In genomic region chr16:27221576-27222498, GRCh38 we compare ENCODE assay signal across 9 cellular contexts. TPM values are rescaled to one million over a fixed set of nuclear protein-coding genes. Genes with fewer than 3 reads are reported as not detected.
DNase-seq lines count a peak whose midpoint lies in the region; ATAC-seq and FAIRE-seq lines count a peak whose summit lies in the region.
"Had no signal": no experiment of that assay in that cellular context is flagged by ENCODE, and none has a peak within 500 bp of the region (broad histone marks: within the 10 kb centered on the region; RNA-seq: fewer than 3 reads in every experiment).

No MANE protein-coding gene starts in this region.

- peaks cover 12% of the 10 kb centered on the region for H3K4me1 Mint-ChIP-seq in activated T-helper 2 cell treated with anti-CD3 and anti-CD28 coated beads, Interferon-gamma antibody, Interleukin-2, Interleukin-4, amounts not matched to agents 10 μg/mL and 5 μg/mL and 100 μg/mL, durations not matched to agents 14 hours and 24 hours and 36 hours (ENCODE audit: low read depth)

- WGBS in small intestine, 3 donors = 65 to 73% (median 73%) methylated on average over 14 of the region's 14 CpGs

- ATAC-seq in HG02623 (IDR thresholded peaks at IDR 0.05; ENCODE audit: unreplicated experiment) = no peak

- H3K9me3 Mint-ChIP-seq in activated T-helper 2 cell treated with anti-CD3 and anti-CD28 coated beads, Interferon-gamma antibody, Interleukin-2, Interleukin-4, amounts not matched to agents 10 μg/mL and 5 μg/mL and 100 μg/mL, durations not matched to agents 14 hours and 24 hours and 36 hours = no peaks in the 10 kb centered on the region
- H3K9me3 Mint-ChIP-seq: activated B cell treated with CpG ODN at 0.5 μM for 24 hours had no signal

- no peaks in the 10 kb centered on the region for H3K27me3 Mint-ChIP-seq in activated T-helper 2 cell treated with anti-CD3 and anti-CD28 coated beads, Interferon-gamma antibody, Interleukin-2, Interleukin-4, amounts not matched to agents 10 μg/mL and 5 μg/mL and 100 μg/mL, durations not matched to agents 14 hours and 24 hours and 36 hours (ENCODE audit: low read depth)
- H3K27me3 Mint-ChIP-seq: activated B cell treated with CpG ODN at 0.5 μM for 24 hours had no signal

- peak overlapping the region; percentile 45 to 68 for H3K27ac ChIP-seq in small intestine (ENCODE audit: low read depth in 1 of 2, low read length in 1 of 2)
- H3K27ac ChIP-seq: parathyroid adenoma had no signal

- peak overlapping the region; percentile 16 for H3K27ac Mint-ChIP-seq in activated T-helper 2 cell treated with anti-CD3 and anti-CD28 coated beads, Interferon-gamma antibody, Interleukin-2, Interleukin-4, amounts not matched to agents 10 μg/mL and 5 μg/mL and 100 μg/mL, durations not matched to agents 14 hours and 24 hours and 36 hours
- H3K27ac Mint-ChIP-seq: activated B cell treated with CpG ODN at 0.5 μM for 24 hours had no signal

- DNase-seq in GM04503 (ENCODE audit: low read depth) (peak; percentile 84), hepatic stellate cell (ENCODE audit: low spot score) (peak; percentile 34), small intestine (no peak), NCI-H2107 treated with DMSO at 0.1 percent for 48 hours (lab: John Stamatoyannopoulos, UW; ENCODE audit: unreplicated experiment) (no peak), COLO829 (ENCODE audit: low spot score) (no peak)
- DNase-seq in activated T-helper 2 cell treated with anti-CD3 and anti-CD28 coated beads, Interferon-gamma antibody, Interleukin-2, Interleukin-4, amounts not matched to agents 10 μg/mL and 5 μg/mL and 100 μg/mL, durations not matched to agents 14 hours and 24 hours and 36 hours (ENCODE audit: low spot score) = no peak
- DNase-seq: activated B cell treated with CpG ODN at 0.5 μM for 24 hours had no signal

- no peak for FAIRE-seq in small intestine (lab: Jason Lieb, UNC)

- peaks cover 0 to 2% of the 10 kb centered on the region in 2 donors for H3K36me3 ChIP-seq in small intestine (ENCODE audit: control insufficient read depth in 2 of 2, insufficient read depth in 2 of 2, low read length in 2 of 2)

- no peaks in the 10 kb centered on the region for H3K9me3 ChIP-seq in small intestine (ENCODE audit: control insufficient read depth, low read depth)

- H3K27me3 ChIP-seq in small intestine (ENCODE audit: control insufficient read depth in 2 of 2, insufficient read depth in 2 of 2, low read length in 2 of 2) = no peaks in the 10 kb centered on the region

- no peak overlapping the region for H3K4me3 ChIP-seq in small intestine (ENCODE audit: low read depth in 1 of 2, low read length in 2 of 2)

- no peak overlapping the region for H3K4me3 Mint-ChIP-seq in activated T-helper 2 cell treated with anti-CD3 and anti-CD28 coated beads, Interferon-gamma antibody, Interleukin-2, Interleukin-4, amounts not matched to agents 10 μg/mL and 5 μg/mL and 100 μg/mL, durations not matched to agents 14 hours and 24 hours and 36 hours (ENCODE audit: low read depth)
- H3K4me3 Mint-ChIP-seq: activated B cell treated with CpG ODN at 0.5 μM for 24 hours had no signal

- intact Hi-C loops in activated T-helper 2 cell treated with anti-CD3 and anti-CD28 coated beads, Interferon-gamma antibody, Interleukin-2, Interleukin-4, amounts not matched to agents 10 μg/mL and 5 μg/mL and 100 μg/mL, durations not matched to agents 14 hours and 24 hours and 36 hours (cut with micrococcal nuclease) = no loop called here

- peaks cover 37% of the 10 kb centered on the region for H3K36me3 Mint-ChIP-seq in activated T-helper 2 cell treated with anti-CD3 and anti-CD28 coated beads, Interferon-gamma antibody, Interleukin-2, Interleukin-4, amounts not matched to agents 10 μg/mL and 5 μg/mL and 100 μg/mL, durations not matched to agents 14 hours and 24 hours and 36 hours (ENCODE audit: low read depth)

- no peaks in the 10 kb centered on the region for H3K4me1 ChIP-seq in small intestine (ENCODE audit: control insufficient read depth in 2 of 2, insufficient read depth in 1 of 2, low read depth in 1 of 2, low read length in 1 of 2)

RNA-seq across cellular contexts. Expression of gene KDM8, which starts 18.5 kb away (rescaled TPM):
- 13.5 and 17.3 TPM in 2 replicates for total RNA-seq in activated T-helper 2 cell treated with anti-CD3 and anti-CD28 coated beads, Interferon-gamma antibody, Interleukin-2, Interleukin-4, amounts not matched to agents 10 μg/mL and 5 μg/mL and 100 μg/mL, durations not matched to agents 14 hours and 24 hours and 36 hours
- polyA plus RNA-seq in small intestine = 100 to 1,000 TPM in 1 of 3 donors, 10 to 100 TPM in 1, 1 to 10 TPM in 1; 8.7 to 117 (median 67.6) TPM

RNA-seq across cellular contexts. Expression of gene NSMCE1, which starts 46.7 kb away (rescaled TPM):
- total RNA-seq in activated T-helper 2 cell treated with anti-CD3 and anti-CD28 coated beads, Interferon-gamma antibody, Interleukin-2, Interleukin-4, amounts not matched to agents 10 μg/mL and 5 μg/mL and 100 μg/mL, durations not matched to agents 14 hours and 24 hours and 36 hours = 186 and 189 TPM in 2 replicates
- 10 to 100 TPM; 37.8 to 66.1 (median 42.7) TPM for polyA plus RNA-seq in small intestine

Comparison
In these comparisons a context has a peak if more than half of its experiments do, and no peak if none do; other contexts are left out.
1. DNase-seq: peak in GM04503 (single experiment) and hepatic stellate cell (single experiment); none in activated T-helper 2 cell treated with anti-CD3 and anti-CD28 coated beads, Interferon-gamma antibody, Interleukin-2, Interleukin-4, amounts not matched to agents 10 μg/mL and 5 μg/mL and 100 μg/mL, durations not matched to agents 14 hours and 24 hours and 36 hours (single experiment), small intestine (single experiment), NCI-H2107 treated with DMSO at 0.1 percent for 48 hours (single experiment) and COLO829 (single experiment).